8 cellular contexts compared by ENCODE assay signal in genomic region chr13:23899555-23899954, GRCh38. TPM values are rescaled to one million over a fixed set of nuclear protein-coding genes. Genes with fewer than 3 reads are reported as not detected.
DNase-seq lines count a peak whose midpoint lies in the region; ATAC-seq, FAIRE-seq and TF ChIP-seq lines count a peak whose summit lies in the region.

No MANE protein-coding gene starts in this region.

- TF ChIP-seq POLR2A in GM12892 (IDR thresholded peaks at IDR 0.05; ENCODE audit: low read depth, low read length) = no peak

- no peak for TF ChIP-seq CTCF in mucosa of descending colon (IDR thresholded peaks at IDR 0.05)

- H3K9me3 ChIP-seq in mucosa of descending colon = no peaks in the 10 kb centered on the region

- ATAC-seq in mucosa of descending colon (peak; percentile 52), GM21447 (IDR thresholded peaks at IDR 0.05; ENCODE audit: unreplicated experiment) (no peak), HG03108 (IDR thresholded peaks at IDR 0.05; ENCODE audit: unreplicated experiment) (no peak)

- peak; percentile 70 for FAIRE-seq in GM12892 (lab: Jason Lieb, UNC)

- no peaks in the 10 kb centered on the region for H3K4me1 ChIP-seq in mucosa of descending colon (ENCODE audit: low read depth)

- no peaks in the 10 kb centered on the region for H3K36me3 ChIP-seq in mucosa of descending colon (ENCODE audit: low read depth)

- no peak overlapping the region for H3K4me3 ChIP-seq in mucosa of descending colon

- peak; percentile 48 for DNase-seq in AML-193 (lab: John Stamatoyannopoulos, UW)
- DNase-seq in GM12892 (ENCODE audit: insufficient read length) = no peak
- DNase-seq in RKO (ENCODE audit: low spot score) = peak; percentile 44
- DNase-seq in dermis blood vessel endothelial cell = peak; percentile 62
- peak in 1 of 3 donors; percentile 18 for DNase-seq in mucosa of descending colon
- DNase-seq in activated CD8-positive, alpha-beta memory T cell treated with anti-CD3 and anti-CD28 coated beads, Interleukin-2, amount 50 U/mL, for 48 hours = no peak

- intact Hi-C loops in mucosa of descending colon (cut with DNase I, micrococcal nuclease) = no loop called here

RNA-seq across cellular contexts. Expression of gene C1QTNF9B, which starts 2.3 kb away (rescaled TPM):
- 0.32 TPM for polyA plus RNA-seq in GM12892 (2012; ENCODE audit: missing spikeins)
- total RNA-seq in dermis blood vessel endothelial cell (not detected in 2 replicates), mucosa of descending colon (under 1 TPM in 1 of 3 donors, not detected in 2; 0.32 TPM)

RNA-seq across cellular contexts. Expression of gene MIPEP, which starts 10.4 kb away (rescaled TPM):
- polyA plus RNA-seq in GM12892 (2012; ENCODE audit: missing spikeins) = 25.3 TPM
- total RNA-seq in dermis blood vessel endothelial cell = 9.6 and 14.0 TPM in 2 replicates
- 10 to 100 TPM; 17.3 to 27.0 (median 24.6) TPM for total RNA-seq in mucosa of descending colon

Comparison
In these comparisons a context has a peak if more than half of its experiments do, and no peak if none do; other contexts are left out.
1. DNase-seq: peak in AML-193 (2 of 2), RKO (single experiment) and dermis blood vessel endothelial cell (single experiment); none in GM12892 (single experiment) and activated CD8-positive, alpha-beta memory T cell treated with anti-CD3 and anti-CD28 coated beads, Interleukin-2, amount 50 U/mL, for 48 hours (single experiment).